ENCODE assay signal across 2 cellular contexts in the genomic region with DNA sequence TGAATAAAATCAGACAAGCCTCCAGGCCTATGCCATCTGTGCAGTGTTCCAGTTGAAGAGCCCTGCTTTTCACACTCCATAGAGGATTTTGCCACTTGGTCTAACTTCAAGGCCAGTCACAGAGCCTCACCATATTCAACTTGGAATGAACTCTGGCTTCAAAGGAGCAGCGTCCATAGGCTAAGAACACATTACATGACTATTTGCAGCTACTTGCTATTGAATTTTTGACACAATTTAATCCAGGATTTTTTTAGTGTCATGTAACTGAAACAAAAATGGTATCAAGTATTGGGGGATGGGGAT.
TF ChIP-seq lines count a peak whose summit lies in the region.

No MANE protein-coding gene starts in this region.

TF ChIP-seq in SK-N-SH, 30 proteins besides CTCF, POLR2A, EP300 and RAD21:
- TF ChIP-seq, protein P1, sequence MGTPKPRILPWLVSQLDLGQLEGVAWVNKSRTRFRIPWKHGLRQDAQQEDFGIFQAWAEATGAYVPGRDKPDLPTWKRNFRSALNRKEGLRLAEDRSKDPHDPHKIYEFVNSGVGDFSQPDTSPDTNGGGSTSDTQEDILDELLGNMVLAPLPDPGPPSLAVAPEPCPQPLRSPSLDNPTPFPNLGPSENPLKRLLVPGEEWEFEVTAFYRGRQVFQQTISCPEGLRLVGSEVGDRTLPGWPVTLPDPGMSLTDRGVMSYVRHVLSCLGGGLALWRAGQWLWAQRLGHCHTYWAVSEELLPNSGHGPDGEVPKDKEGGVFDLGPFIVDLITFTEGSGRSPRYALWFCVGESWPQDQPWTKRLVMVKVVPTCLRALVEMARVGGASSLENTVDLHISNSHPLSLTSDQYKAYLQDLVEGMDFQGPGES (IDR thresholded peaks at IDR 0.05; ENCODE audit: low read depth, low read length) = no peak
- TF ChIP-seq YY1 (IDR thresholded peaks at IDR 0.05; ENCODE audit: low read depth) = no peak
- TF ChIP-seq TCF12 (IDR thresholded peaks at IDR 0.05) = no peak
- no peak for TF ChIP-seq GATA2 (CRISPR knock-in tag; IDR thresholded peaks at IDR 0.05)
- no peak for TF ChIP-seq SMC3 (IDR thresholded peaks at IDR 0.05; ENCODE audit: low read depth, low read length)
- TF ChIP-seq, protein P2, sequence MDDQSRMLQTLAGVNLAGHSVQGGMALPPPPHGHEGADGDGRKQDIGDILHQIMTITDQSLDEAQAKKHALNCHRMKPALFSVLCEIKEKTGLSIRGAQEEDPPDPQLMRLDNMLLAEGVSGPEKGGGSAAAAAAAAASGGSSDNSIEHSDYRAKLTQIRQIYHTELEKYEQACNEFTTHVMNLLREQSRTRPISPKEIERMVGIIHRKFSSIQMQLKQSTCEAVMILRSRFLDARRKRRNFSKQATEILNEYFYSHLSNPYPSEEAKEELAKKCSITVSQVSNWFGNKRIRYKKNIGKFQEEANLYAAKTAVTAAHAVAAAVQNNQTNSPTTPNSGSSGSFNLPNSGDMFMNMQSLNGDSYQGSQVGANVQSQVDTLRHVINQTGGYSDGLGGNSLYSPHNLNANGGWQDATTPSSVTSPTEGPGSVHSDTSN (IDR thresholded peaks at IDR 0.05) = no peak
- TF ChIP-seq RFX5 (IDR thresholded peaks at IDR 0.05; ENCODE audit: low read length) = no peak
- TF ChIP-seq TAF1 (IDR thresholded peaks at IDR 0.05; ENCODE audit: borderline replicate concordance, low read depth, low read length) = no peak
- TF ChIP-seq, protein P3, sequence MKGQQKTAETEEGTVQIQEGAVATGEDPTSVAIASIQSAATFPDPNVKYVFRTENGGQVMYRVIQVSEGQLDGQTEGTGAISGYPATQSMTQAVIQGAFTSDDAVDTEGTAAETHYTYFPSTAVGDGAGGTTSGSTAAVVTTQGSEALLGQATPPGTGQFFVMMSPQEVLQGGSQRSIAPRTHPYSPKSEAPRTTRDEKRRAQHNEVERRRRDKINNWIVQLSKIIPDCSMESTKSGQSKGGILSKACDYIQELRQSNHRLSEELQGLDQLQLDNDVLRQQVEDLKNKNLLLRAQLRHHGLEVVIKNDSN (IDR thresholded peaks at IDR 0.05; ENCODE audit: borderline replicate concordance, low read depth) = no peak
- no peak for TF ChIP-seq NFIC (IDR thresholded peaks at IDR 0.05; ENCODE audit: borderline replicate concordance)
- TF ChIP-seq, protein P4, sequence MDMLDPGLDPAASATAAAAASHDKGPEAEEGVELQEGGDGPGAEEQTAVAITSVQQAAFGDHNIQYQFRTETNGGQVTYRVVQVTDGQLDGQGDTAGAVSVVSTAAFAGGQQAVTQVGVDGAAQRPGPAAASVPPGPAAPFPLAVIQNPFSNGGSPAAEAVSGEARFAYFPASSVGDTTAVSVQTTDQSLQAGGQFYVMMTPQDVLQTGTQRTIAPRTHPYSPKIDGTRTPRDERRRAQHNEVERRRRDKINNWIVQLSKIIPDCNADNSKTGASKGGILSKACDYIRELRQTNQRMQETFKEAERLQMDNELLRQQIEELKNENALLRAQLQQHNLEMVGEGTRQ (IDR thresholded peaks at IDR 0.05; ENCODE audit: borderline replicate concordance, low read depth, low read length) = no peak

TF ChIP-seq in SK-N-SH treated with all-trans-retinoic acid at 6 μM for 48 hours, 23 proteins besides CTCF, POLR2A, EP300 and RAD21 (continued from another document):
- TF ChIP-seq, protein P5, sequence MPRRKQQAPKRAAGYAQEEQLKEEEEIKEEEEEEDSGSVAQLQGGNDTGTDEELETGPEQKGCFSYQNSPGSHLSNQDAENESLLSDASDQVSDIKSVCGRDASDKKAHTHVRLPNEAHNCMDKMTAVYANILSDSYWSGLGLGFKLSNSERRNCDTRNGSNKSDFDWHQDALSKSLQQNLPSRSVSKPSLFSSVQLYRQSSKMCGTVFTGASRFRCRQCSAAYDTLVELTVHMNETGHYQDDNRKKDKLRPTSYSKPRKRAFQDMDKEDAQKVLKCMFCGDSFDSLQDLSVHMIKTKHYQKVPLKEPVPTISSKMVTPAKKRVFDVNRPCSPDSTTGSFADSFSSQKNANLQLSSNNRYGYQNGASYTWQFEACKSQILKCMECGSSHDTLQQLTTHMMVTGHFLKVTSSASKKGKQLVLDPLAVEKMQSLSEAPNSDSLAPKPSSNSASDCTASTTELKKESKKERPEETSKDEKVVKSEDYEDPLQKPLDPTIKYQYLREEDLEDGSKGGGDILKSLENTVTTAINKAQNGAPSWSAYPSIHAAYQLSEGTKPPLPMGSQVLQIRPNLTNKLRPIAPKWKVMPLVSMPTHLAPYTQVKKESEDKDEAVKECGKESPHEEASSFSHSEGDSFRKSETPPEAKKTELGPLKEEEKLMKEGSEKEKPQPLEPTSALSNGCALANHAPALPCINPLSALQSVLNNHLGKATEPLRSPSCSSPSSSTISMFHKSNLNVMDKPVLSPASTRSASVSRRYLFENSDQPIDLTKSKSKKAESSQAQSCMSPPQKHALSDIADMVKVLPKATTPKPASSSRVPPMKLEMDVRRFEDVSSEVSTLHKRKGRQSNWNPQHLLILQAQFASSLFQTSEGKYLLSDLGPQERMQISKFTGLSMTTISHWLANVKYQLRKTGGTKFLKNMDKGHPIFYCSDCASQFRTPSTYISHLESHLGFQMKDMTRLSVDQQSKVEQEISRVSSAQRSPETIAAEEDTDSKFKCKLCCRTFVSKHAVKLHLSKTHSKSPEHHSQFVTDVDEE (CRISPR knock-in tag; IDR thresholded peaks at IDR 0.05) = no peak
- no peak for TF ChIP-seq ZNF70 (CRISPR knock-in tag; IDR thresholded peaks at IDR 0.05)
- TF ChIP-seq GLIS3 (CRISPR knock-in tag; IDR thresholded peaks at IDR 0.05) = no peak
- TF ChIP-seq, protein P6, sequence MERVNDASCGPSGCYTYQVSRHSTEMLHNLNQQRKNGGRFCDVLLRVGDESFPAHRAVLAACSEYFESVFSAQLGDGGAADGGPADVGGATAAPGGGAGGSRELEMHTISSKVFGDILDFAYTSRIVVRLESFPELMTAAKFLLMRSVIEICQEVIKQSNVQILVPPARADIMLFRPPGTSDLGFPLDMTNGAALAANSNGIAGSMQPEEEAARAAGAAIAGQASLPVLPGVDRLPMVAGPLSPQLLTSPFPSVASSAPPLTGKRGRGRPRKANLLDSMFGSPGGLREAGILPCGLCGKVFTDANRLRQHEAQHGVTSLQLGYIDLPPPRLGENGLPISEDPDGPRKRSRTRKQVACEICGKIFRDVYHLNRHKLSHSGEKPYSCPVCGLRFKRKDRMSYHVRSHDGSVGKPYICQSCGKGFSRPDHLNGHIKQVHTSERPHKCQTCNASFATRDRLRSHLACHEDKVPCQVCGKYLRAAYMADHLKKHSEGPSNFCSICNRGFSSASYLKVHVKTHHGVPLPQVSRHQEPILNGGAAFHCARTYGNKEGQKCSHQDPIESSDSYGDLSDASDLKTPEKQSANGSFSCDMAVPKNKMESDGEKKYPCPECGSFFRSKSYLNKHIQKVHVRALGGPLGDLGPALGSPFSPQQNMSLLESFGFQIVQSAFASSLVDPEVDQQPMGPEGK (CRISPR knock-in tag; IDR thresholded peaks at IDR 0.05; ENCODE audit: borderline replicate concordance) = no peak
- no peak for TF ChIP-seq ZNF8 (CRISPR knock-in tag; IDR thresholded peaks at IDR 0.05)
- TF ChIP-seq ZNF565 (CRISPR knock-in tag; conservative IDR thresholded peaks at IDR 0.05; ENCODE audit: low read depth) = no peak
- no peak for TF ChIP-seq ZC3H10 (CRISPR knock-in tag; IDR thresholded peaks at IDR 0.05)
- no peak for TF ChIP-seq ESRRG (CRISPR knock-in tag; IDR thresholded peaks at IDR 0.05)
- TF ChIP-seq SNAI2 (CRISPR knock-in tag; IDR thresholded peaks at IDR 0.05) = no peak
- TF ChIP-seq, protein P7, sequence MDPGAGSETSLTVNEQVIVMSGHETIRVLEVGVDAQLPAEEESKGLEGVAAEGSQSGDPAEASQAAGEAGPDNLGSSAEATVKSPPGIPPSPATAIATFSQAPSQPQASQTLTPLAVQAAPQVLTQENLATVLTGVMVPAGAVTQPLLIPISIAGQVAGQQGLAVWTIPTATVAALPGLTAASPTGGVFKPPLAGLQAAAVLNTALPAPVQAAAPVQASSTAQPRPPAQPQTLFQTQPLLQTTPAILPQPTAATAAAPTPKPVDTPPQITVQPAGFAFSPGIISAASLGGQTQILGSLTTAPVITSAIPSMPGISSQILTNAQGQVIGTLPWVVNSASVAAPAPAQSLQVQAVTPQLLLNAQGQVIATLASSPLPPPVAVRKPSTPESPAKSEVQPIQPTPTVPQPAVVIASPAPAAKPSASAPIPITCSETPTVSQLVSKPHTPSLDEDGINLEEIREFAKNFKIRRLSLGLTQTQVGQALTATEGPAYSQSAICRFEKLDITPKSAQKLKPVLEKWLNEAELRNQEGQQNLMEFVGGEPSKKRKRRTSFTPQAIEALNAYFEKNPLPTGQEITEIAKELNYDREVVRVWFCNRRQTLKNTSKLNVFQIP (CRISPR knock-in tag; IDR thresholded peaks at IDR 0.05; ENCODE audit: borderline replicate concordance, low read depth) = no peak
- no peak for TF ChIP-seq ZFP30 (CRISPR knock-in tag; IDR thresholded peaks at IDR 0.05)
- no peak for TF ChIP-seq ISL1 (CRISPR knock-in tag; IDR thresholded peaks at IDR 0.05)
- TF ChIP-seq BACH2 (CRISPR knock-in tag; IDR thresholded peaks at IDR 0.05; ENCODE audit: borderline replicate concordance) = no peak
- no peak for TF ChIP-seq RARB (CRISPR knock-in tag; IDR thresholded peaks at IDR 0.05)
- TF ChIP-seq, protein P8, sequence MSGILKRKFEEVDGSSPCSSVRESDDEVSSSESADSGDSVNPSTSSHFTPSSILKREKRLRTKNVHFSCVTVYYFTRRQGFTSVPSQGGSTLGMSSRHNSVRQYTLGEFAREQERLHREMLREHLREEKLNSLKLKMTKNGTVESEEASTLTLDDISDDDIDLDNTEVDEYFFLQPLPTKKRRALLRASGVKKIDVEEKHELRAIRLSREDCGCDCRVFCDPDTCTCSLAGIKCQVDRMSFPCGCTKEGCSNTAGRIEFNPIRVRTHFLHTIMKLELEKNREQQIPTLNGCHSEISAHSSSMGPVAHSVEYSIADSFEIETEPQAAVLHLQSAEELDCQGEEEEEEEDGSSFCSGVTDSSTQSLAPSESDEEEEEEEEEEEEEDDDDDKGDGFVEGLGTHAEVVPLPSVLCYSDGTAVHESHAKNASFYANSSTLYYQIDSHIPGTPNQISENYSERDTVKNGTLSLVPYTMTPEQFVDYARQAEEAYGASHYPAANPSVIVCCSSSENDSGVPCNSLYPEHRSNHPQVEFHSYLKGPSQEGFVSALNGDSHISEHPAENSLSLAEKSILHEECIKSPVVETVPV (CRISPR knock-in tag; IDR thresholded peaks at IDR 0.05) = no peak
- TF ChIP-seq OSR1 (CRISPR knock-in tag; IDR thresholded peaks at IDR 0.05) = no peak
TF ChIP-seq in SK-N-SH treated with all-trans-retinoic acid at 6 μM for 48 hours: peak in this region for 0.
